8 cellular contexts compared by ENCODE assay signal in the genomic region with DNA sequence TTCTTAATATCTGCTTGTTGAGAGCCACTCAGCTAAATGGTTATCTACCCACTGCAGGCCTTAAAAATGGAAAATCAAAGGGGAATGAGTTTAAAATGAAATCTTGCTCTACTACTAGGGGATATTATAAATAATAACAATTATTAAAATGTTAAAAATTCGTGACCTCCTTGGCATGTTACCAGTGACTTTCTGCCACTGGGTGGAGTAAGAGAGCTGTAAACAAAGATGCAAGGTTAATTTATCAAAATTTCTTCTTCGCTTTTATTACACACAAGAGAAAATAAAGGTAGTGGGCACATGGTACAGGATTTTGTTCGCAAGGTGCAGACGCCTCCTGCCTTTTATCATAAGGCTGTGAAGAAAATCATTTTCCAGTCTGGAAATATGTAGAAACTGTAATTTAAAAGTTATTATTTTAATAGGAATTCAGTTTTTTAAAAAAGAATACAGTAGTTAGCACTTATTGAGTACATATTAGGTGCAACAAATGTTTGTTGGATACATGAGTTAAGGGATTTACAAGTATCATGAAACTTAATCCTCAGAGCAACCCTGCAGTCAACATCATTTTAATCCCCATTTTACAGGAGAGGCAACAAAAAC.
A peak's percentile ranks its signal among the peaks of the same experiment; 100 is the strongest.
DNase-seq lines count a peak whose midpoint lies in the region; ATAC-seq, FAIRE-seq and TF ChIP-seq lines count a peak whose summit lies in the region.

No MANE protein-coding gene starts in this region.

- no peaks in the 10 kb centered on the region for H3K9me3 Mint-ChIP-seq in GM23338
- H3K9me3 Mint-ChIP-seq in stimulated activated naive B cell treated with anti-CD40 and anti-IgM and Interleukin-4, amounts not matched to agents 10 μg/mL and 1 μg/mL and 100 μg/mL, for 72 hours = peaks cover 3 to 5% of the 10 kb centered on the region in 2 donors

- H3K4me3 ChIP-seq in GM23338 = no peak overlapping the region
- H3K4me3 ChIP-seq in WERI-Rb-1 (ENCODE audit: low read depth, low read length) = no peak overlapping the region

- H3K4me3 Mint-ChIP-seq in GM23338 = no peak overlapping the region
- H3K4me3 Mint-ChIP-seq in stimulated activated naive B cell treated with anti-CD40 and anti-IgM and Interleukin-4, amounts not matched to agents 10 μg/mL and 1 μg/mL and 100 μg/mL, for 72 hours = no peak overlapping the region

- H3K36me3 ChIP-seq in GM23338 (ENCODE audit: insufficient read depth) = no peaks in the 10 kb centered on the region
- H3K36me3 ChIP-seq in WERI-Rb-1 = no peaks in the 10 kb centered on the region

- H3K27me3 ChIP-seq in GM23338 (ENCODE audit: insufficient read depth) = no peaks in the 10 kb centered on the region
- H3K27me3 ChIP-seq in WERI-Rb-1 (ENCODE audit: insufficient read depth, low read depth, severe bottlenecking) = no peaks in the 10 kb centered on the region

- no peaks in the 10 kb centered on the region for H3K9me3 ChIP-seq in WERI-Rb-1 (ENCODE audit: severe bottlenecking)

- no peak overlapping the region for H3K27ac Mint-ChIP-seq in GM23338
- H3K27ac Mint-ChIP-seq in stimulated activated naive B cell treated with anti-CD40 and anti-IgM and Interleukin-4, amounts not matched to agents 10 μg/mL and 1 μg/mL and 100 μg/mL, for 72 hours = no peak overlapping the region

- H3K4me2 ChIP-seq in GM23338 = no peak overlapping the region

- H3K4me1 Mint-ChIP-seq in GM23338 = peaks cover 15% of the 10 kb centered on the region; the same call in 2 of the 3 replicates
- H3K4me1 Mint-ChIP-seq in stimulated activated naive B cell treated with anti-CD40 and anti-IgM and Interleukin-4, amounts not matched to agents 10 μg/mL and 1 μg/mL and 100 μg/mL, for 72 hours = peaks cover 5 to 7% of the 10 kb centered on the region in 2 donors

- ATAC-seq in GM23338 = no peak
- ATAC-seq in GM19467 (IDR thresholded peaks at IDR 0.05; ENCODE audit: unreplicated experiment) = no peak
- no peak for ATAC-seq in stimulated activated naive B cell treated with anti-CD40 and anti-IgM and Interleukin-4, amounts not matched to agents 10 μg/mL and 1 μg/mL and 100 μg/mL, for 72 hours (replicated peaks)

- no peaks in the 10 kb centered on the region for H3F3A ChIP-seq in GM23338 (replicated peaks; ENCODE audit: low read depth)

- no peak overlapping the region for H3K27ac ChIP-seq in GM23338 (ENCODE audit: low read depth)
- no peak overlapping the region for H3K27ac ChIP-seq in WERI-Rb-1

- peak; percentile 67 to 81 for TF ChIP-seq CTCF in GM23338 (conservative IDR thresholded peaks at IDR 0.05; ENCODE audit: low read depth in 2 of 2)
- peak; percentile 39; the same call in 1 of the 2 replicates for TF ChIP-seq CTCF in WERI-Rb-1 (IDR thresholded peaks at IDR 0.05; ENCODE audit: low read depth, low read length)

- H3K36me3 Mint-ChIP-seq in GM23338 (ENCODE audit: low read depth) = peaks cover 5% of the 10 kb centered on the region; the same call in 2 of the 3 replicates
- peaks cover 33 to 44% of the 10 kb centered on the region in 2 donors for H3K36me3 Mint-ChIP-seq in stimulated activated naive B cell treated with anti-CD40 and anti-IgM and Interleukin-4, amounts not matched to agents 10 μg/mL and 1 μg/mL and 100 μg/mL, for 72 hours

- no peaks in the 10 kb centered on the region for H3K9me2 ChIP-seq in GM23338 (ENCODE audit: insufficient read depth)

- peaks cover 3% of the 10 kb centered on the region; the same call in 1 of the 2 replicates for H3K4me1 ChIP-seq in GM23338 (ENCODE audit: insufficient read depth)

- H3K27me3 Mint-ChIP-seq in GM23338 (ENCODE audit: insufficient read depth, low read depth, poor library complexity) = no peaks in the 10 kb centered on the region
- H3K27me3 Mint-ChIP-seq in stimulated activated naive B cell treated with anti-CD40 and anti-IgM and Interleukin-4, amounts not matched to agents 10 μg/mL and 1 μg/mL and 100 μg/mL, for 72 hours = no peaks in the 10 kb centered on the region

- DNase-seq in CD1c-positive myeloid dendritic cell (ENCODE audit: extremely low spot score) = peak; percentile 24
- DNase-seq in GM23338 (ENCODE audit: low spot score) = peak; percentile 49
- no peak for DNase-seq in WERI-Rb-1
- DNase-seq in T-helper 9 cell = no peak
- no peak for DNase-seq in activated effector memory CD4-positive, alpha-beta T cell treated with anti-CD3 and anti-CD28 coated beads, Interleukin-2, amount 50 U/mL, for 16 hours
- DNase-seq in stimulated activated naive B cell treated with anti-CD40 and anti-IgM and Interleukin-4, amounts not matched to agents 10 μg/mL and 1 μg/mL and 100 μg/mL, for 72 hours = no peak

- H2AFZ ChIP-seq in GM23338 = no peak overlapping the region

- FAIRE-seq in islet of Langerhans (lab: Jason Lieb, UNC) = peak; percentile 95

- H3K79me2 ChIP-seq in GM23338 (replicated peaks; ENCODE audit: insufficient read depth) = no peaks in the 10 kb centered on the region

- H4K20me1 ChIP-seq in GM23338 (replicated peaks; ENCODE audit: insufficient read depth) = no peaks in the 10 kb centered on the region

TF ChIP-seq in GM23338, 12 proteins besides CTCF, POLR2A, EP300 and RAD21:
- TF ChIP-seq ZNF114 (CRISPR knock-in tag; IDR thresholded peaks at IDR 0.05) = no peak
- TF ChIP-seq JUNB (IDR thresholded peaks at IDR 0.05; ENCODE audit: unreplicated experiment) = no peak
- TF ChIP-seq CREB1 (CRISPR knock-in tag; IDR thresholded peaks at IDR 0.05; ENCODE audit: low read depth) = no peak

Comparison
In these comparisons a context has a peak if more than half of its experiments do, and no peak if none do; other contexts are left out.
1. DNase-seq: peak in CD1c-positive myeloid dendritic cell (single experiment) and GM23338 (single experiment); none in WERI-Rb-1 (single experiment), T-helper 9 cell (single experiment), activated effector memory CD4-positive, alpha-beta T cell treated with anti-CD3 and anti-CD28 coated beads, Interleukin-2, amount 50 U/mL, for 16 hours (single experiment) and stimulated activated naive B cell treated with anti-CD40 and anti-IgM and Interleukin-4, amounts not matched to agents 10 μg/mL and 1 μg/mL and 100 μg/mL, for 72 hours (single experiment).